22 cellular contexts compared by ENCODE assay signal in the genomic region with DNA sequence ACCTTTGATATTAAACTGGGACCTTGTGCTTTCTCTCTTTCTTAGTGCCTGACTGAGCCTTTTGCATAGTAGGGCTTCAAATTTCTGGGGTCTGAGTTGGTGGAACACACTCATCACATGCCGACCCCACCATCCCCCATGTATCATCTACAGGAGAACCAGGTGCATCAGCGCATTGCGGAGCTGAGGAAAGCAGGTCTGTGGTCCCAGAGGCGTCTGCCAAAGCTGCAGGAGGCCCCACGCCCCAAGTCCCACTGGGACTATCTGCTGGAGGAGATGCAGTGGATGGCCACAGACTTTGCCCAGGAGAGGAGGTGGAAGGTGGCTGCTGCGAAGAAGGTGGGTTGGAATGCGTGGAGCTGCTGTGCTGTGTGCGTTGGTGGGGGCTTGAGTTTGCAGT. TPM values are rescaled to one million over a fixed set of nuclear protein-coding genes. Genes with fewer than 3 reads are reported as not detected.
DNase-seq lines count a peak whose midpoint lies in the region; ATAC-seq and TF ChIP-seq lines count a peak whose summit lies in the region.
"Had no signal": no experiment of that assay in that cellular context is flagged by ENCODE, and none has a peak within 500 bp of the region (broad histone marks: within the 10 kb centered on the region; RNA-seq: fewer than 3 reads in every experiment).

No MANE protein-coding gene starts in this region.

- peak overlapping the region; percentile 45 for H3K27ac ChIP-seq in mesodermal cell (ENCODE audit: low read depth, low read length, severe bottlenecking)
- H3K27ac ChIP-seq: esophagus squamous epithelium, foreskin keratinocyte, heart left ventricle had no signal

- POLR2A ChIA-PET in WTC11 (lab: Charles Lee): interaction anchor here (0.6 kb wide), 1 partner anchor 21 kb away, joined by 3 read pairs; no protein-coding TSS in a partner anchor

- CTCF ChIA-PET in WTC11 (lab: Charles Lee): interaction anchor here (0.7 to 1.4 kb wide), 2 partner anchors 20 to 203 kb away, joined by 3 read pairs; no protein-coding TSS in a partner anchor

- H3K9me3 Mint-ChIP-seq in stimulated activated naive CD8-positive, alpha-beta T cell treated with anti-CD3 and anti-CD28 coated beads, Interleukin-15, amount 100 ng/mL, for 72 hours: no peaks in the 10 kb centered on the region
- H3K9me3 Mint-ChIP-seq in WTC11: no peaks in the 10 kb centered on the region
- H3K9me3 Mint-ChIP-seq: activated T-helper 2 cell treated with anti-CD3 and anti-CD28 coated beads, Interferon-gamma antibody, Interleukin-2, Interleukin-4, amounts not matched to agents 10 μg/mL and 5 μg/mL and 100 μg/mL, durations not matched to agents 14 hours and 24 hours and 36 hours; naive B cell had no signal

- H3K36me3 Mint-ChIP-seq in WTC11: peaks cover 38% of the 10 kb centered on the region

- H3K27ac Mint-ChIP-seq in stimulated activated naive CD8-positive, alpha-beta T cell treated with anti-CD3 and anti-CD28 coated beads, Interleukin-15, amount 100 ng/mL, for 72 hours: peak overlapping the region; percentile 78 to 84
- H3K27ac Mint-ChIP-seq in WTC11: peak overlapping the region; percentile 93
- H3K27ac Mint-ChIP-seq: activated T-helper 2 cell treated with anti-CD3 and anti-CD28 coated beads, Interferon-gamma antibody, Interleukin-2, Interleukin-4, amounts not matched to agents 10 μg/mL and 5 μg/mL and 100 μg/mL, durations not matched to agents 14 hours and 24 hours and 36 hours had no signal

- no peaks in the 10 kb centered on the region for H3K27me3 Mint-ChIP-seq in stimulated activated naive CD8-positive, alpha-beta T cell treated with anti-CD3 and anti-CD28 coated beads, Interleukin-15, amount 100 ng/mL, for 72 hours
- no peaks in the 10 kb centered on the region for H3K27me3 Mint-ChIP-seq in WTC11 (ENCODE audit: low read depth)
- H3K27me3 Mint-ChIP-seq: naive B cell had no signal

- peaks cover 47% of the 10 kb centered on the region for H3K4me1 ChIP-seq in mesodermal cell (ENCODE audit: control insufficient read depth, insufficient read depth, low read length, poor library complexity, severe bottlenecking)
- H3K4me1 ChIP-seq: foreskin keratinocyte had no signal

- TF ChIP-seq CTCF in WTC11 (IDR thresholded peaks at IDR 0.05): no peak

- WGBS in mesodermal cell (ENCODE audit: insufficient coverage in 2 of 2), 2 experiments: 100% methylated on average over 3 to 4 of the region's 8 CpGs

- no peaks in the 10 kb centered on the region for H3K9me3 ChIP-seq in mesodermal cell (ENCODE audit: control insufficient read depth, low read length)
- H3K9me3 ChIP-seq: esophagus squamous epithelium, heart left ventricle had no signal

- no peak overlapping the region for H3K4me3 ChIP-seq in mesodermal cell (ENCODE audit: extremely low read depth, insufficient read depth, low read length, poor library complexity, severe bottlenecking)
- H3K4me3 ChIP-seq: esophagus squamous epithelium, heart left ventricle had no signal

- peaks cover 86% of the 10 kb centered on the region for H3K36me3 ChIP-seq in mesodermal cell (ENCODE audit: control insufficient read depth, insufficient read depth, low read length)

- H3K4me3 Mint-ChIP-seq in stimulated activated naive CD8-positive, alpha-beta T cell treated with anti-CD3 and anti-CD28 coated beads, Interleukin-15, amount 100 ng/mL, for 72 hours: no peak overlapping the region
- H3K4me3 Mint-ChIP-seq in WTC11: no peak overlapping the region
- H3K4me3 Mint-ChIP-seq: CD14-positive monocyte, naive B cell had no signal

- DNase-seq in stimulated activated naive CD8-positive, alpha-beta T cell treated with anti-CD3 and anti-CD28 coated beads, Interleukin-15, amount 100 ng/mL, for 72 hours: no peak
- no peak for DNase-seq in stimulated activated naive CD8-positive, alpha-beta T cell treated with anti-CD3 and anti-CD28 coated beads, Interleukin-15, Interleukin-2, amounts not matched to agents 100 U/mL and 50 U/mL, for 24 hours
- DNase-seq in WTC11 (ENCODE audit: low spot score) (no peak), NCI-H1694 treated with DMSO at 0.1 percent for 48 hours (lab: John Stamatoyannopoulos, UW) (no peak), SIG-M5 (lab: John Stamatoyannopoulos, UW) (no peak)
- DNase-seq: activated CD4-positive, alpha-beta T cell treated with anti-CD3 and anti-CD28 coated beads for 48 hours; cortex of kidney; esophagus squamous epithelium; foreskin keratinocyte; heart left ventricle; MM.1S; naive B cell; NCI-H2029 treated with DMSO at 0.1 percent for 48 hours; NCI-H526 treated with DMSO at 0.1 percent for 48 hours; Right ventricle myocardium superior; stimulated activated CD4-positive, alpha-beta T cell treated with anti-CD3 and anti-CD28 coated beads, Interleukin-4, amount 100 ng/mL, for 24 hours; trophoblast cell had no signal

- H3K4me1 Mint-ChIP-seq in stimulated activated naive CD8-positive, alpha-beta T cell treated with anti-CD3 and anti-CD28 coated beads, Interleukin-15, amount 100 ng/mL, for 72 hours: no peaks in the 10 kb centered on the region
- peaks cover 49% of the 10 kb centered on the region for H3K4me1 Mint-ChIP-seq in WTC11

- ATAC-seq in stimulated activated naive CD8-positive, alpha-beta T cell treated with anti-CD3 and anti-CD28 coated beads, Interleukin-15, amount 100 ng/mL, for 72 hours: no peak
- no peak for ATAC-seq in stimulated activated naive CD8-positive, alpha-beta T cell treated with anti-CD3 and anti-CD28 coated beads, Interleukin-15, Interleukin-2, amounts not matched to agents 100 U/mL and 50 U/mL, for 24 hours
- no peak for ATAC-seq in WTC11
- no peak for ATAC-seq in activated CD4-positive, CD25-positive, alpha-beta regulatory T cell treated with anti-CD3 and anti-CD28 coated beads, Interleukin-2, amount 50 U/mL, for 24 hours
- ATAC-seq: foreskin keratinocyte, Panc1 had no signal

TF ChIP-seq in WTC11, 78 proteins besides CTCF, POLR2A, EP300 and RAD21:
- no peak for TF ChIP-seq ZMAT4 (CRISPR knock-in tag; IDR thresholded peaks at IDR 0.05)
- TF ChIP-seq, protein P1, sequence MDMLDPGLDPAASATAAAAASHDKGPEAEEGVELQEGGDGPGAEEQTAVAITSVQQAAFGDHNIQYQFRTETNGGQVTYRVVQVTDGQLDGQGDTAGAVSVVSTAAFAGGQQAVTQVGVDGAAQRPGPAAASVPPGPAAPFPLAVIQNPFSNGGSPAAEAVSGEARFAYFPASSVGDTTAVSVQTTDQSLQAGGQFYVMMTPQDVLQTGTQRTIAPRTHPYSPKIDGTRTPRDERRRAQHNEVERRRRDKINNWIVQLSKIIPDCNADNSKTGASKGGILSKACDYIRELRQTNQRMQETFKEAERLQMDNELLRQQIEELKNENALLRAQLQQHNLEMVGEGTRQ (CRISPR knock-in tag; IDR thresholded peaks at IDR 0.05): no peak
TF ChIP-seq in WTC11: peak in this region for 0.

RNA-seq across cellular contexts. Expression of gene EP400, which starts 37.8 kb away (rescaled TPM):
- 73.0 to 76.7 TPM (median 75.8 TPM) in 3 replicates for total RNA-seq in WTC11 (2021)
- 30.8 TPM for polyA plus RNA-seq in mesodermal cell (2013, experiment 1 of 2)
- polyA plus RNA-seq in mesodermal cell (2013, experiment 2 of 2): 23.7 TPM

RNA-seq across cellular contexts. Expression of gene PUS1, which starts 58.5 kb away (rescaled TPM):
- total RNA-seq in WTC11 (2021): 76.2 to 97.4 TPM (median 85.2 TPM) in 3 replicates
- polyA plus RNA-seq in mesodermal cell (2013, experiment 1 of 2): 14.7 TPM
- polyA plus RNA-seq in mesodermal cell (2013, experiment 2 of 2): 11.0 TPM
